In genomic region chr5:96743065-96743768, GRCh38 we compare ENCODE assay signal across 10 cellular contexts.
DNase-seq lines count a peak whose midpoint lies in the region; TF ChIP-seq lines count a peak whose summit lies in the region.
"Had no signal": no experiment of that assay in that cellular context is flagged by ENCODE, and none has a peak within 500 bp of the region (broad histone marks: within the 10 kb centered on the region; RNA-seq: fewer than 3 reads in every experiment).

No MANE protein-coding gene starts in this region.

- H3K4me1 ChIP-seq in HUES6 (ENCODE audit: control insufficient read depth, insufficient read depth, low read length) (peaks cover 17% of the 10 kb centered on the region), mesendoderm (ENCODE audit: control insufficient read depth, low read depth, low read length) (no peaks in the 10 kb centered on the region), OCI-LY7 (ENCODE audit: insufficient read depth, low read length, poor library complexity, severe bottlenecking) (no peaks in the 10 kb centered on the region), trophoblast cell (ENCODE audit: control insufficient read depth in 1 of 2, insufficient read depth in 2 of 2, low read length in 2 of 2) (no peaks in the 10 kb centered on the region)

- no peak overlapping the region for H3K14ac ChIP-seq in trophoblast cell (ENCODE audit: low read length)

- no peaks in the 10 kb centered on the region for H3K27me3 ChIP-seq in HUES6 (ENCODE audit: control insufficient read depth, insufficient read depth, low read length)
- no peaks in the 10 kb centered on the region for H3K27me3 ChIP-seq in mesendoderm (ENCODE audit: insufficient read depth, low read length, poor library complexity)
- H3K27me3 ChIP-seq in trophoblast cell (ENCODE audit: insufficient read depth, low read length): no peaks in the 10 kb centered on the region

- intact Hi-C loops in OCI-LY7 (cut with micrococcal nuclease; ENCODE audit: unreplicated experiment): no loop called here

- H2BK120ac ChIP-seq in mesendoderm (ENCODE audit: low read depth, low read length) (no peak overlapping the region), trophoblast cell (ENCODE audit: insufficient read depth, low read length, poor library complexity) (no peak overlapping the region)

- no peak overlapping the region for H2BK15ac ChIP-seq in mesendoderm (replicated peaks; ENCODE audit: low read depth)

- H3K36me3 ChIP-seq in HUES6 (ENCODE audit: control insufficient read depth, insufficient read depth, low read length) (peaks cover 7% of the 10 kb centered on the region; the same call in 1 of the 2 replicates), mesendoderm (ENCODE audit: control insufficient read depth, insufficient read depth, low read length) (no peaks in the 10 kb centered on the region), OCI-LY7 (ENCODE audit: insufficient read depth, low read length) (peaks cover 41% of the 10 kb centered on the region), trophoblast cell (ENCODE audit: control insufficient read depth in 1 of 2, insufficient read depth in 2 of 2, low read length in 2 of 2) (peaks cover 18 to 32% of the 10 kb centered on the region in 2 experiments)

- no peak overlapping the region for H4K12ac ChIP-seq in trophoblast cell (ENCODE audit: low read depth, low read length)

- CTCF ChIA-PET in OCI-LY7 (lab: Charles Lee; ENCODE audit: unreplicated experiment): no interaction called here

- H3K79me1 ChIP-seq in mesendoderm (ENCODE audit: low read length) (no peaks in the 10 kb centered on the region), trophoblast cell (ENCODE audit: low read length) (no peaks in the 10 kb centered on the region)

- peak overlapping the region; percentile 69 for H3K23ac ChIP-seq in mesendoderm (ENCODE audit: low read length)
- no peak overlapping the region for H3K23ac ChIP-seq in trophoblast cell (ENCODE audit: low read length)

- peak; percentile 70 for DNase-seq in AG20443 (ENCODE audit: low spot score)
- DNase-seq in dermis blood vessel endothelial cell: peak; percentile 82
- peak; percentile 59 for DNase-seq in mesendoderm
- no peak for DNase-seq in OCI-LY7 (ENCODE audit: low spot score)
- no peak for DNase-seq in kidney glomerular epithelial cell (lab: John Stamatoyannopoulos, UW)
- DNase-seq in KG1 (lab: John Stamatoyannopoulos, UW): no peak
- DNase-seq in trophoblast cell: no peak
- DNase-seq: cortex of kidney, NCI-H1092 treated with DMSO at 0.1 percent for 48 hours had no signal

- H3K9ac ChIP-seq in HUES6 (ENCODE audit: low read length) (peak overlapping the region; percentile 25), mesendoderm (ENCODE audit: low read length) (no peak overlapping the region), trophoblast cell (ENCODE audit: low read length) (no peak overlapping the region)

- H4K91ac ChIP-seq in trophoblast cell (ENCODE audit: low read depth, low read length): no peak overlapping the region

- H3K4me3 ChIP-seq in HUES6 (ENCODE audit: low read depth, low read length) (no peak overlapping the region), mesendoderm (ENCODE audit: low read length) (no peak overlapping the region), OCI-LY7 (ENCODE audit: low read depth, low read length, poor library complexity, severe bottlenecking) (no peak overlapping the region), trophoblast cell (ENCODE audit: low read depth, low read length) (no peak overlapping the region)

- H4K5ac ChIP-seq in mesendoderm (ENCODE audit: low read length): no peak overlapping the region

- POLR2A ChIA-PET in OCI-LY7 (lab: Charles Lee): interaction anchor here (0.5 to 1.5 kb wide), 5 partner anchors 9 to 47 kb away, joined by 3 to 5 read pairs (median 4); no protein-coding TSS in a partner anchor

- H4K20me1 ChIP-seq in OCI-LY7 (ENCODE audit: insufficient read depth, low read length): no peaks in the 10 kb centered on the region

- H2AFZ ChIP-seq in OCI-LY7 (ENCODE audit: low read length): no peak overlapping the region
- no peak overlapping the region for H2AFZ ChIP-seq in trophoblast cell (ENCODE audit: insufficient read depth, low read length, poor library complexity)

- H3K9me3 ChIP-seq in HUES6 (ENCODE audit: control insufficient read depth, insufficient read depth, low read depth, low read length) (no peaks in the 10 kb centered on the region), OCI-LY7 (ENCODE audit: low read length) (no peaks in the 10 kb centered on the region), trophoblast cell (ENCODE audit: insufficient read depth, low read depth, low read length) (no peaks in the 10 kb centered on the region)

- WGBS in mesendoderm (ENCODE audit: extremely low coverage, insufficient coverage, low lambda C conversion rate): no CpG with 5 or more reads among the region's 11 CpGs
- no CpG with 5 or more reads among the region's 11 CpGs for WGBS in trophoblast cell (ENCODE audit: extremely low coverage, insufficient coverage, insufficient read length)

- no peak overlapping the region for H3K56ac ChIP-seq in mesendoderm (ENCODE audit: low read length)

- no peak overlapping the region for H2BK12ac ChIP-seq in trophoblast cell (ENCODE audit: low read length)

- H3K4ac ChIP-seq in mesendoderm (ENCODE audit: low read depth, low read length): no peak overlapping the region
- H3K4ac ChIP-seq in trophoblast cell (ENCODE audit: low read depth, low read length): no peak overlapping the region

- no peak overlapping the region for H3K4me2 ChIP-seq in mesendoderm (ENCODE audit: low read length)
- no peak overlapping the region for H3K4me2 ChIP-seq in OCI-LY7 (ENCODE audit: low read length)
- H3K4me2 ChIP-seq in trophoblast cell (ENCODE audit: low read length): no peak overlapping the region

- no peaks in the 10 kb centered on the region for H3K79me2 ChIP-seq in mesendoderm (ENCODE audit: control insufficient read depth, insufficient read depth, low read length)
- H3K79me2 ChIP-seq in OCI-LY7 (ENCODE audit: insufficient read depth, low read depth, low read length): no peaks in the 10 kb centered on the region
- H3K79me2 ChIP-seq in trophoblast cell (ENCODE audit: control insufficient read depth, insufficient read depth, low read length, poor library complexity): no peaks in the 10 kb centered on the region

- H3K27ac ChIP-seq in HUES6 (ENCODE audit: low read depth, low read length) (peak overlapping the region; percentile 4; the same call in 1 of the 2 replicates), mesendoderm (ENCODE audit: low read depth, low read length) (no peak overlapping the region), OCI-LY7 (ENCODE audit: low read depth, low read length, poor library complexity, severe bottlenecking) (no peak overlapping the region), trophoblast cell (ENCODE audit: low read depth, low read length) (no peak overlapping the region)

- no TSS peak for BruUV-seq in OCI-LY7 (replicated peaks; lab: Mats Ljungman, UMichigan)

- TF ChIP-seq CTCF in OCI-LY7 (conservative IDR thresholded peaks at IDR 0.05; ENCODE audit: low read length): no peak

- H2AK5ac ChIP-seq in mesendoderm (ENCODE audit: low read length) (no peak overlapping the region), trophoblast cell (ENCODE audit: low read length) (no peak overlapping the region)

- no peaks in the 10 kb centered on the region for H3K9me2 ChIP-seq in OCI-LY7 (ENCODE audit: insufficient read depth, low read length)

- H3K18ac ChIP-seq in mesendoderm (ENCODE audit: low read length) (no peak overlapping the region), trophoblast cell (ENCODE audit: low read length) (no peak overlapping the region)

- H4K8ac ChIP-seq in mesendoderm (ENCODE audit: low read depth, low read length) (no peak overlapping the region), trophoblast cell (ENCODE audit: low read depth, low read length) (no peak overlapping the region)

- H2BK5ac ChIP-seq in mesendoderm (ENCODE audit: low read length): no peak overlapping the region
- H2BK5ac ChIP-seq in trophoblast cell (ENCODE audit: low read depth, low read length, poor library complexity): no peak overlapping the region

Comparison
In these comparisons a context has a peak if more than half of its experiments do, and no peak if none do; other contexts are left out.
1. DNase-seq: peak in AG20443 (single experiment), dermis blood vessel endothelial cell (single experiment) and mesendoderm (single experiment); none in OCI-LY7 (single experiment), kidney glomerular epithelial cell (single experiment), KG1 (single experiment) and trophoblast cell (0 of 2).